In the genomic region with DNA sequence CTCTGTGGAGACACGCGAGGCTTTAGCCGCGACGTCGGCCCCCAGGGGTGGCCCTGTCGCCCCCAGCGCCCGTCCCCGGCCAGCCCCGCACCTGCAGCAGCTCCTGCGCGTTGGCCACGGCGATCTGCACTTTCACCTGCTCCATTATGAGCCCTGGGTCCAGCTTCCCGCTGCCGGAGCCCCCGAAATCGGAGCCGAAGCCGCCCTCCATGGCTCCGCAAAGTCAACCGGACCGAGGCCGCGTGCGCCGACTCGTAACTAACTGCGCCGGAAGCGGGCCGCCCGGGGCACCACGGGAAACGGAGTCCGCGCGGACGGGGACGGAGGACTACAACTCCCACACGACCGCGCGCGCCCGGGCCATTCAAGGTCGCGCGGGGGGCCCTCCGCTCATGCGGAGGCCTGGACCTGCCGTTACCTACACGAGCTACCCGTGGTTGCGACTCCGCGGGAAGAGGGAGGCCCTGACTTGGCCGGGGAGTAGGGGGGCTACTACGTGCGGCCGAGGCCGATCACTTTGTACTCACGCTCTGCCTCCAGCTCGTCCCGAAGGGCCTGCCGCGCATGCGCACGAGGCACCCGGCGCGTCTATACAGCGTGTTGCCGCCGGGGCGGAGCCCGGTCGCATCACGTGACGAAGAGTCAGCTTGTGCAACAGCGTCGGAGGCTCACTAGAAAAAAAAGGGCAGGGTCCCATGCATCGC, we compare ENCODE assay signal across 1 cellular context.
A peak's percentile ranks its signal among the peaks of the same experiment; 100 is the strongest.
TF ChIP-seq lines count a peak whose summit lies in the region.

A gene (minus strand): TSS at position 264 of the 704 bp plus-strand sequence. CDS start 53 bp downstream, at position 211.

TF ChIP-seq in HEK293, 187 proteins besides CTCF, POLR2A, EP300 and RAD21 (continued from another document and continues in another):
- TF ChIP-seq, protein P1, sequence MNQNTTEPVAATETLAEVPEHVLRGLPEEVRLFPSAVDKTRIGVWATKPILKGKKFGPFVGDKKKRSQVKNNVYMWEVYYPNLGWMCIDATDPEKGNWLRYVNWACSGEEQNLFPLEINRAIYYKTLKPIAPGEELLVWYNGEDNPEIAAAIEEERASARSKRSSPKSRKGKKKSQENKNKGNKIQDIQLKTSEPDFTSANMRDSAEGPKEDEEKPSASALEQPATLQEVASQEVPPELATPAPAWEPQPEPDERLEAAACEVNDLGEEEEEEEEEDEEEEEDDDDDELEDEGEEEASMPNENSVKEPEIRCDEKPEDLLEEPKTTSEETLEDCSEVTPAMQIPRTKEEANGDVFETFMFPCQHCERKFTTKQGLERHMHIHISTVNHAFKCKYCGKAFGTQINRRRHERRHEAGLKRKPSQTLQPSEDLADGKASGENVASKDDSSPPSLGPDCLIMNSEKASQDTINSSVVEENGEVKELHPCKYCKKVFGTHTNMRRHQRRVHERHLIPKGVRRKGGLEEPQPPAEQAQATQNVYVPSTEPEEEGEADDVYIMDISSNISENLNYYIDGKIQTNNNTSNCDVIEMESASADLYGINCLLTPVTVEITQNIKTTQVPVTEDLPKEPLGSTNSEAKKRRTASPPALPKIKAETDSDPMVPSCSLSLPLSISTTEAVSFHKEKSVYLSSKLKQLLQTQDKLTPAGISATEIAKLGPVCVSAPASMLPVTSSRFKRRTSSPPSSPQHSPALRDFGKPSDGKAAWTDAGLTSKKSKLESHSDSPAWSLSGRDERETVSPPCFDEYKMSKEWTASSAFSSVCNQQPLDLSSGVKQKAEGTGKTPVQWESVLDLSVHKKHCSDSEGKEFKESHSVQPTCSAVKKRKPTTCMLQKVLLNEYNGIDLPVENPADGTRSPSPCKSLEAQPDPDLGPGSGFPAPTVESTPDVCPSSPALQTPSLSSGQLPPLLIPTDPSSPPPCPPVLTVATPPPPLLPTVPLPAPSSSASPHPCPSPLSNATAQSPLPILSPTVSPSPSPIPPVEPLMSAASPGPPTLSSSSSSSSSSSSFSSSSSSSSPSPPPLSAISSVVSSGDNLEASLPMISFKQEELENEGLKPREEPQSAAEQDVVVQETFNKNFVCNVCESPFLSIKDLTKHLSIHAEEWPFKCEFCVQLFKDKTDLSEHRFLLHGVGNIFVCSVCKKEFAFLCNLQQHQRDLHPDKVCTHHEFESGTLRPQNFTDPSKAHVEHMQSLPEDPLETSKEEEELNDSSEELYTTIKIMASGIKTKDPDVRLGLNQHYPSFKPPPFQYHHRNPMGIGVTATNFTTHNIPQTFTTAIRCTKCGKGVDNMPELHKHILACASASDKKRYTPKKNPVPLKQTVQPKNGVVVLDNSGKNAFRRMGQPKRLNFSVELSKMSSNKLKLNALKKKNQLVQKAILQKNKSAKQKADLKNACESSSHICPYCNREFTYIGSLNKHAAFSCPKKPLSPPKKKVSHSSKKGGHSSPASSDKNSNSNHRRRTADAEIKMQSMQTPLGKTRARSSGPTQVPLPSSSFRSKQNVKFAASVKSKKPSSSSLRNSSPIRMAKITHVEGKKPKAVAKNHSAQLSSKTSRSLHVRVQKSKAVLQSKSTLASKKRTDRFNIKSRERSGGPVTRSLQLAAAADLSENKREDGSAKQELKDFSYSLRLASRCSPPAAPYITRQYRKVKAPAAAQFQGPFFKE (tag by site-specific recombination; IDR thresholded peaks at IDR 0.05; ENCODE audit: borderline replicate concordance), result no peak
- no peak for TF ChIP-seq HOXA7 (CRISPR knock-in tag; IDR thresholded peaks at IDR 0.05; ENCODE audit: borderline replicate concordance)
- TF ChIP-seq, protein P2, sequence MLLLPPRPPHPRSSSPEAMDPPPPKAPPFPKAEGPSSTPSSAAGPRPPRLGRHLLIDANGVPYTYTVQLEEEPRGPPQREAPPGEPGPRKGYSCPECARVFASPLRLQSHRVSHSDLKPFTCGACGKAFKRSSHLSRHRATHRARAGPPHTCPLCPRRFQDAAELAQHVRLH (tag by site-specific recombination; IDR thresholded peaks at IDR 0.05), result 0 out of 2 replicates have a peak, but pooled peaks have one; percentile 21
- TF ChIP-seq, protein P3, sequence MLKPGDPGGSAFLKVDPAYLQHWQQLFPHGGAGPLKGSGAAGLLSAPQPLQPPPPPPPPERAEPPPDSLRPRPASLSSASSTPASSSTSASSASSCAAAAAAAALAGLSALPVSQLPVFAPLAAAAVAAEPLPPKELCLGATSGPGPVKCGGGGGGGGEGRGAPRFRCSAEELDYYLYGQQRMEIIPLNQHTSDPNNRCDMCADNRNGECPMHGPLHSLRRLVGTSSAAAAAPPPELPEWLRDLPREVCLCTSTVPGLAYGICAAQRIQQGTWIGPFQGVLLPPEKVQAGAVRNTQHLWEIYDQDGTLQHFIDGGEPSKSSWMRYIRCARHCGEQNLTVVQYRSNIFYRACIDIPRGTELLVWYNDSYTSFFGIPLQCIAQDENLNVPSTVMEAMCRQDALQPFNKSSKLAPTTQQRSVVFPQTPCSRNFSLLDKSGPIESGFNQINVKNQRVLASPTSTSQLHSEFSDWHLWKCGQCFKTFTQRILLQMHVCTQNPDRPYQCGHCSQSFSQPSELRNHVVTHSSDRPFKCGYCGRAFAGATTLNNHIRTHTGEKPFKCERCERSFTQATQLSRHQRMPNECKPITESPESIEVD (tag by site-specific recombination; IDR thresholded peaks at IDR 0.05), result no peak
- TF ChIP-seq ZNF223 (tag by site-specific recombination; IDR thresholded peaks at IDR 0.05), result no peak
- peak; percentile 79 for TF ChIP-seq GLIS2 (tag by site-specific recombination; IDR thresholded peaks at IDR 0.05)
- TF ChIP-seq, protein P4, sequence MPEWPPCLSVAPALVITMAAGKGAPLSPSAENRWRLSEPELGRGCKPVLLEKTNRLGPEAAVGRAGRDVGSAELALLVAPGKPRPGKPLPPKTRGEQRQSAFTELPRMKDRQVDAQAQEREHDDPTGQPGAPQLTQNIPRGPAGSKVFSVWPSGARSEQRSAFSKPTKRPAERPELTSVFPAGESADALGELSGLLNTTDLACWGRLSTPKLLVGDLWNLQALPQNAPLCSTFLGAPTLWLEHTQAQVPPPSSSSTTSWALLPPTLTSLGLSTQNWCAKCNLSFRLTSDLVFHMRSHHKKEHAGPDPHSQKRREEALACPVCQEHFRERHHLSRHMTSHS (tag by site-specific recombination; IDR thresholded peaks at IDR 0.05), result no peak
- TF ChIP-seq ZNF132 (tag by site-specific recombination; IDR thresholded peaks at IDR 0.05; ENCODE audit: borderline replicate concordance), result no peak
- TF ChIP-seq PRDM1 (tag by site-specific recombination; IDR thresholded peaks at IDR 0.05), result no peak
- TF ChIP-seq ZSCAN16 (tag by site-specific recombination; IDR thresholded peaks at IDR 0.05), result 0 out of 2 replicates have a peak, but pooled peaks have one; percentile 13
- TF ChIP-seq ZBTB1 (tag by site-specific recombination; IDR thresholded peaks at IDR 0.05), result no peak
- no peak for TF ChIP-seq ZNF600 (tag by site-specific recombination; IDR thresholded peaks at IDR 0.05)
- 0 out of 2 replicates have a peak, but pooled peaks have one; percentile 1 for TF ChIP-seq ZNF341 (tag by site-specific recombination; IDR thresholded peaks at IDR 0.05; ENCODE audit: low read depth)
- no peak for TF ChIP-seq ZNF404 (tag by site-specific recombination; IDR thresholded peaks at IDR 0.05)
- no peak for TF ChIP-seq MZF1 (tag by site-specific recombination; IDR thresholded peaks at IDR 0.05; ENCODE audit: borderline replicate concordance)
- TF ChIP-seq, protein P5, sequence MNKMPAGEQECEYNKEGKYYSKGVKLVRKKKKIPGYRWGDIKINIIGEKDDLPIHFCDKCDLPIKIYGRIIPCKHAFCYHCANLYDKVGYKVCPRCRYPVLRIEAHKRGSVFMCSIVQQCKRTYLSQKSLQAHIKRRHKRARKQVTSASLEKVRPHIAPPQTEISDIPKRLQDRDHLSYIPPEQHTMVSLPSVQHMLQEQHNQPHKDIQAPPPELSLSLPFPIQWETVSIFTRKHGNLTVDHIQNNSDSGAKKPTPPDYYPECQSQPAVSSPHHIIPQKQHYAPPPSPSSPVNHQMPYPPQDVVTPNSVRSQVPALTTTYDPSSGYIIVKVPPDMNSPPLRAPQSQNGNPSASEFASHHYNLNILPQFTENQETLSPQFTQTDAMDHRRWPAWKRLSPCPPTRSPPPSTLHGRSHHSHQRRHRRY (tag by site-specific recombination; IDR thresholded peaks at IDR 0.05), result no peak
- peak; percentile 82 for TF ChIP-seq ZBTB20 (tag by site-specific recombination; IDR thresholded peaks at IDR 0.05)
- no peak for TF ChIP-seq ZNF302 (tag by site-specific recombination; IDR thresholded peaks at IDR 0.05; ENCODE audit: low read depth)
- peak; percentile 62; the same call in 1 of the 2 replicates for TF ChIP-seq ZBTB17 (tag by site-specific recombination; IDR thresholded peaks at IDR 0.05)
- peak; percentile 9; the same call in 1 of the 2 replicates for TF ChIP-seq ZNF623 (tag by site-specific recombination; IDR thresholded peaks at IDR 0.05)
- TF ChIP-seq, protein P6, sequence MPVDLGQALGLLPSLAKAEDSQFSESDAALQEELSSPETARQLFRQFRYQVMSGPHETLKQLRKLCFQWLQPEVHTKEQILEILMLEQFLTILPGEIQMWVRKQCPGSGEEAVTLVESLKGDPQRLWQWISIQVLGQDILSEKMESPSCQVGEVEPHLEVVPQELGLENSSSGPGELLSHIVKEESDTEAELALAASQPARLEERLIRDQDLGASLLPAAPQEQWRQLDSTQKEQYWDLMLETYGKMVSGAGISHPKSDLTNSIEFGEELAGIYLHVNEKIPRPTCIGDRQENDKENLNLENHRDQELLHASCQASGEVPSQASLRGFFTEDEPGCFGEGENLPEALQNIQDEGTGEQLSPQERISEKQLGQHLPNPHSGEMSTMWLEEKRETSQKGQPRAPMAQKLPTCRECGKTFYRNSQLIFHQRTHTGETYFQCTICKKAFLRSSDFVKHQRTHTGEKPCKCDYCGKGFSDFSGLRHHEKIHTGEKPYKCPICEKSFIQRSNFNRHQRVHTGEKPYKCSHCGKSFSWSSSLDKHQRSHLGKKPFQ (tag by site-specific recombination; IDR thresholded peaks at IDR 0.05), result no peak
- TF ChIP-seq REPIN1 (tag by site-specific recombination; IDR thresholded peaks at IDR 0.05; ENCODE audit: low read depth), result no peak
- TF ChIP-seq, protein P7, sequence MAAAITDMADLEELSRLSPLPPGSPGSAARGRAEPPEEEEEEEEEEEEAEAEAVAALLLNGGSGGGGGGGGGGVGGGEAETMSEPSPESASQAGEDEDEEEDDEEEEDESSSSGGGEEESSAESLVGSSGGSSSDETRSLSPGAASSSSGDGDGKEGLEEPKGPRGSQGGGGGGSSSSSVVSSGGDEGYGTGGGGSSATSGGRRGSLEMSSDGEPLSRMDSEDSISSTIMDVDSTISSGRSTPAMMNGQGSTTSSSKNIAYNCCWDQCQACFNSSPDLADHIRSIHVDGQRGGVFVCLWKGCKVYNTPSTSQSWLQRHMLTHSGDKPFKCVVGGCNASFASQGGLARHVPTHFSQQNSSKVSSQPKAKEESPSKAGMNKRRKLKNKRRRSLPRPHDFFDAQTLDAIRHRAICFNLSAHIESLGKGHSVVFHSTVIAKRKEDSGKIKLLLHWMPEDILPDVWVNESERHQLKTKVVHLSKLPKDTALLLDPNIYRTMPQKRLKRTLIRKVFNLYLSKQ (tag by site-specific recombination; IDR thresholded peaks at IDR 0.05; ENCODE audit: borderline replicate concordance), result no peak
- TF ChIP-seq ZNF473 (tag by site-specific recombination; IDR thresholded peaks at IDR 0.05), result no peak
- no peak for TF ChIP-seq ZNF155 (tag by site-specific recombination; IDR thresholded peaks at IDR 0.05)
- no peak for TF ChIP-seq ZNF184 (tag by site-specific recombination; IDR thresholded peaks at IDR 0.05)
- no peak for TF ChIP-seq ZNF157 (tag by site-specific recombination; IDR thresholded peaks at IDR 0.05)
- TF ChIP-seq ZNF174 (tag by site-specific recombination; IDR thresholded peaks at IDR 0.05), result no peak
- TF ChIP-seq HOXC10 (CRISPR knock-in tag; IDR thresholded peaks at IDR 0.05), result no peak
- no peak for TF ChIP-seq ZNF248 (tag by site-specific recombination; IDR thresholded peaks at IDR 0.05)
- TF ChIP-seq ZNF324 (tag by site-specific recombination; IDR thresholded peaks at IDR 0.05), result 0 out of 2 replicates have a peak, but pooled peaks have one; percentile 79
- no peak for TF ChIP-seq ZNF239 (tag by site-specific recombination; IDR thresholded peaks at IDR 0.05)
- TF ChIP-seq, protein P8, sequence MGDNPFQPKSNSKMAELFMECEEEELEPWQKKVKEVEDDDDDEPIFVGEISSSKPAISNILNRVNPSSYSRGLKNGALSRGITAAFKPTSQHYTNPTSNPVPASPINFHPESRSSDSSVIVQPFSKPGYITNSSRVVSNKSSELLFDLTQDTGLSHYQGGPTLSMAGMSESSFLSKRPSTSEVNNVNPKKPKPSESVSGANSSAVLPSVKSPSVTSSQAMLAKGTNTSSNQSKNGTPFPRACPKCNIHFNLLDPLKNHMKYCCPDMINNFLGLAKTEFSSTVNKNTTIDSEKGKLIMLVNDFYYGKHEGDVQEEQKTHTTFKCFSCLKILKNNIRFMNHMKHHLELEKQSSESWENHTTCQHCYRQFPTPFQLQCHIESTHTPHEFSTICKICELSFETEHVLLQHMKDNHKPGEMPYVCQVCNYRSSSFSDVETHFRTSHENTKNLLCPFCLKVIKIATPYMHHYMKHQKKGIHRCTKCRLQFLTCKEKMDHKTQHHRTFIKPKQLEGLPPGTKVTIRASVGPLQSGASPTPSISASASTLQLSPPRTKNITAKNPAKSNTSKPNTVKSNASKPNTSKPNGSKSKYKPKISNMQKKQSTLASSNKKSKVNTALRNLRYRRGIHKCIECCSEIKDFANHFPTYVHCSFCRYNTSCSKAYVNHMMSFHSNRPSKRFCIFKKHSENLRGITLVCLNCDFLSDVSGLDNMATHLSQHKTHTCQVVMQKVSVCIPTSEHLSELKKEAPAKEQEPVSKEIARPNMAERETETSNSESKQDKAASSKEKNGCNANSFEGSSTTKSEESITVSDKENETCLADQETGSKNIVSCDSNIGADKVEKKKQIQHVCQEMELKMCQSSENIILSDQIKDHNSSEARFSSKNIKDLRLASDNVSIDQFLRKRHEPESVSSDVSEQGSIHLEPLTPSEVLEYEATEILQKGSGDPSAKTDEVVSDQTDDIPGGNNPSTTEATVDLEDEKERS (tag by site-specific recombination; IDR thresholded peaks at IDR 0.05), result no peak
- TF ChIP-seq, protein P9, sequence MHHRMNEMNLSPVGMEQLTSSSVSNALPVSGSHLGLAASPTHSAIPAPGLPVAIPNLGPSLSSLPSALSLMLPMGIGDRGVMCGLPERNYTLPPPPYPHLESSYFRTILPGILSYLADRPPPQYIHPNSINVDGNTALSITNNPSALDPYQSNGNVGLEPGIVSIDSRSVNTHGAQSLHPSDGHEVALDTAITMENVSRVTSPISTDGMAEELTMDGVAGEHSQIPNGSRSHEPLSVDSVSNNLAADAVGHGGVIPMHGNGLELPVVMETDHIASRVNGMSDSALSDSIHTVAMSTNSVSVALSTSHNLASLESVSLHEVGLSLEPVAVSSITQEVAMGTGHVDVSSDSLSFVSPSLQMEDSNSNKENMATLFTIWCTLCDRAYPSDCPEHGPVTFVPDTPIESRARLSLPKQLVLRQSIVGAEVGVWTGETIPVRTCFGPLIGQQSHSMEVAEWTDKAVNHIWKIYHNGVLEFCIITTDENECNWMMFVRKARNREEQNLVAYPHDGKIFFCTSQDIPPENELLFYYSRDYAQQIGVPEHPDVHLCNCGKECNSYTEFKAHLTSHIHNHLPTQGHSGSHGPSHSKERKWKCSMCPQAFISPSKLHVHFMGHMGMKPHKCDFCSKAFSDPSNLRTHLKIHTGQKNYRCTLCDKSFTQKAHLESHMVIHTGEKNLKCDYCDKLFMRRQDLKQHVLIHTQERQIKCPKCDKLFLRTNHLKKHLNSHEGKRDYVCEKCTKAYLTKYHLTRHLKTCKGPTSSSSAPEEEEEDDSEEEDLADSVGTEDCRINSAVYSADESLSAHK (tag by site-specific recombination; IDR thresholded peaks at IDR 0.05), result no peak
- TF ChIP-seq ZNF214 (tag by site-specific recombination; IDR thresholded peaks at IDR 0.05; ENCODE audit: borderline replicate concordance), result no peak
- peak; percentile 37; the same call in 1 of the 2 replicates for TF ChIP-seq ZNF660 (tag by site-specific recombination; IDR thresholded peaks at IDR 0.05)
- peak; percentile 73; the same call in 1 of the 2 replicates for TF ChIP-seq KLF16 (tag by site-specific recombination; IDR thresholded peaks at IDR 0.05)
- no peak for TF ChIP-seq ZNF837 (tag by site-specific recombination; IDR thresholded peaks at IDR 0.05)
- no peak for TF ChIP-seq TRIM28 (IDR thresholded peaks at IDR 0.05; ENCODE audit: borderline replicate concordance, low read length)
